ENCODE assay signal across 25 cellular contexts in genomic region chr3:32820430-32820829, GRCh38. TPM values are rescaled to one million over a fixed set of nuclear protein-coding genes. Genes with fewer than 3 reads are reported as not detected.
DNase-seq lines count a peak whose midpoint lies in the region; FAIRE-seq and TF ChIP-seq lines count a peak whose summit lies in the region.
"Had no signal": no experiment of that assay in that cellular context is flagged by ENCODE, and none has a peak within 500 bp of the region (broad histone marks: within the 10 kb centered on the region; RNA-seq: fewer than 3 reads in every experiment).

No MANE protein-coding gene starts in this region.

- H3K4me1 ChIP-seq in astrocyte (ENCODE audit: insufficient read depth, low read length): peaks cover 4% of the 10 kb centered on the region
- H3K4me1 ChIP-seq in iPS-18a (ENCODE audit: control insufficient read depth, low read depth, low read length): peaks cover 32% of the 10 kb centered on the region
- H3K4me1 ChIP-seq in neuron (ENCODE audit: insufficient read depth, low read length): peaks cover 47% of the 10 kb centered on the region
- H3K4me1 ChIP-seq: parathyroid adenoma had no signal

- TF ChIP-seq CTCF in astrocyte (IDR thresholded peaks at IDR 0.05; ENCODE audit: insufficient read depth, low read depth, low read length): no peak

- H3K27me3 ChIP-seq in H7 (ENCODE audit: control insufficient read depth, insufficient read depth, low read length) (no peaks in the 10 kb centered on the region), astrocyte (ENCODE audit: insufficient read depth, low read length) (peaks cover 74% of the 10 kb centered on the region), iPS-18a (ENCODE audit: control insufficient read depth, insufficient read depth, low read length) (no peaks in the 10 kb centered on the region), neuron (ENCODE audit: insufficient read depth, low read length) (no peaks in the 10 kb centered on the region)

- H3K9ac ChIP-seq in astrocyte (ENCODE audit: low read length) (no peak overlapping the region), iPS-18a (ENCODE audit: low read length) (peak overlapping the region; percentile 95)
- H3K9ac ChIP-seq: parathyroid adenoma, SK-N-SH had no signal

- peaks cover 15% of the 10 kb centered on the region for H3K4me1 Mint-ChIP-seq in astrocyte (ENCODE audit: low read depth, unreplicated experiment)

- H4K20me1 ChIP-seq in astrocyte (ENCODE audit: insufficient read depth, low read length): no peaks in the 10 kb centered on the region

- no peaks in the 10 kb centered on the region for H3K9me3 Mint-ChIP-seq in astrocyte (ENCODE audit: unreplicated experiment)
- H3K9me3 Mint-ChIP-seq: activated naive CD8-positive, alpha-beta T cell treated with anti-CD3 and anti-CD28 coated beads, Interleukin-2, amount 10 ng/mL, durations not matched to agents 7 days and 5 days; T-helper 2 cell treated with Interferon-gamma antibody and Interleukin-4, amounts not matched to agents 5 μg/mL and 100 μg/mL, for 36 hours had no signal

- H3K4me3 Mint-ChIP-seq in astrocyte (ENCODE audit: unreplicated experiment): peak overlapping the region; percentile 100
- H3K4me3 Mint-ChIP-seq: activated naive CD8-positive, alpha-beta T cell treated with anti-CD3 and anti-CD28 coated beads, Interleukin-2, amount 10 ng/mL, durations not matched to agents 7 days and 5 days; T-helper 2 cell treated with Interferon-gamma antibody and Interleukin-4, amounts not matched to agents 5 μg/mL and 100 μg/mL, for 36 hours had no signal

- H3K36me3 ChIP-seq in H7 (replicated peaks; ENCODE audit: control insufficient read depth, insufficient read depth, low read length) (peaks cover 28% of the 10 kb centered on the region), astrocyte (ENCODE audit: insufficient read depth, low read length) (no peaks in the 10 kb centered on the region), iPS-18a (ENCODE audit: control insufficient read depth, low read depth, low read length) (peaks cover 41% of the 10 kb centered on the region), neuron (ENCODE audit: insufficient read depth, low read length) (peaks cover 10% of the 10 kb centered on the region)
- H3K36me3 ChIP-seq: WERI-Rb-1 had no signal

- peaks cover 6% of the 10 kb centered on the region for H3K36me3 Mint-ChIP-seq in astrocyte (ENCODE audit: low read depth, unreplicated experiment)
- H3K36me3 Mint-ChIP-seq: activated naive CD8-positive, alpha-beta T cell treated with anti-CD3 and anti-CD28 coated beads, Interleukin-2, amount 10 ng/mL, durations not matched to agents 7 days and 5 days had no signal

- no peak overlapping the region for H3K27ac ChIP-seq in astrocyte (ENCODE audit: low read depth, low read length)
- H3K27ac ChIP-seq in iPS-18a (ENCODE audit: low read length): no peak overlapping the region
- H3K27ac ChIP-seq in caudate nucleus (ENCODE audit: low read depth, low read length): no peak overlapping the region
- H3K27ac ChIP-seq: parathyroid adenoma, WERI-Rb-1 had no signal

- H3K4me2 ChIP-seq in astrocyte (ENCODE audit: low read length): no peak overlapping the region
- H3K4me2 ChIP-seq: SK-N-SH had no signal

- no peaks in the 10 kb centered on the region for H3K27me3 Mint-ChIP-seq in astrocyte (ENCODE audit: low read depth, unreplicated experiment)

- peak; percentile 50 for DNase-seq in H7
- no peak for DNase-seq in astrocyte (ENCODE audit: low read depth)
- no peak for DNase-seq in activated effector memory CD4-positive, alpha-beta T cell treated with anti-CD3 and anti-CD28 coated beads, Interleukin-2, amount 50 U/mL, for 16 hours
- DNase-seq in SW480 (ENCODE audit: low spot score): no peak
- DNase-seq in caudate nucleus (lab: John Stamatoyannopoulos, UW): no peak
- DNase-seq in activated CD8-positive, alpha-beta memory T cell treated with anti-CD3 and anti-CD28 coated beads, Interleukin-2, amount 50 U/mL, for 48 hours: no peak
- DNase-seq: activated CD4-positive, alpha-beta T cell treated with anti-CD3 and anti-CD28 coated beads, Interleukin-2, amount 50 U/mL, for 4 hours; activated CD8-positive, alpha-beta memory T cell treated with anti-CD3 and anti-CD28 coated beads, Interleukin-2, amount 50 U/mL, for 4 hours; activated naive CD8-positive, alpha-beta T cell treated with anti-CD3 and anti-CD28 coated beads, Interleukin-2, amount 10 ng/mL, durations not matched to agents 7 days and 5 days; COR-L47; DND-41; IMR-90; NCI-H1417; RPMI8226; SK-N-SH; WERI-Rb-1 had no signal

- H3K4me3 ChIP-seq in H7 (ENCODE audit: insufficient read depth, low read depth, low read length) (peak overlapping the region; percentile 99), astrocyte (ENCODE audit: insufficient read depth, low read depth, low read length) (no peak overlapping the region), iPS-18a (ENCODE audit: low read length) (peak overlapping the region; percentile 98), neuron (ENCODE audit: low read length) (peak overlapping the region; percentile 65)

- H3K27ac Mint-ChIP-seq in astrocyte (ENCODE audit: unreplicated experiment): peak overlapping the region; percentile 12
- H3K27ac Mint-ChIP-seq: activated naive CD8-positive, alpha-beta T cell treated with anti-CD3 and anti-CD28 coated beads, Interleukin-2, amount 10 ng/mL, durations not matched to agents 7 days and 5 days; T-helper 2 cell treated with Interferon-gamma antibody and Interleukin-4, amounts not matched to agents 5 μg/mL and 100 μg/mL, for 36 hours had no signal

- H3K79me2 ChIP-seq in astrocyte (ENCODE audit: insufficient read depth, low read length): no peaks in the 10 kb centered on the region
- H3K79me2 ChIP-seq: parathyroid adenoma had no signal

- peaks cover 15% of the 10 kb centered on the region for H3K9me3 ChIP-seq in astrocyte (ENCODE audit: insufficient read depth, low read depth, low read length)
- H3K9me3 ChIP-seq in iPS-18a (ENCODE audit: control insufficient read depth, low read depth, low read length): no peaks in the 10 kb centered on the region
- no peaks in the 10 kb centered on the region for H3K9me3 ChIP-seq in neuron (ENCODE audit: low read length)
- H3K9me3 ChIP-seq: SK-N-SH had no signal

- FAIRE-seq in astrocyte (lab: Jason Lieb, UNC): no peak
- FAIRE-seq: GM12891, keratinocyte, urothelium cell line had no signal

- H2AFZ ChIP-seq in astrocyte (ENCODE audit: low read depth, low read length) (no peak overlapping the region), neuron (ENCODE audit: low read depth, low read length) (no peak overlapping the region)
- H2AFZ ChIP-seq: parathyroid adenoma had no signal

RNA-seq across cellular contexts. Expression of gene TRIM71, which starts 2.6 kb away (rescaled TPM):
- 105 and 151 TPM in 2 replicates for total RNA-seq in H7 (2014; rRNA removed; shearing (Covaris generic))
- total RNA-seq in astrocyte: 10.9 and 17.2 TPM in 2 replicates
- total RNA-seq: activated naive CD8-positive, alpha-beta T cell treated with anti-CD3 and anti-CD28 coated beads, Interleukin-2, amount 10 ng/mL, durations not matched to agents 7 days and 5 days; IMR-90; lung microvascular endothelial cell; myocyte had no signal
